22 cellular contexts compared by ENCODE assay signal in the genomic region with DNA sequence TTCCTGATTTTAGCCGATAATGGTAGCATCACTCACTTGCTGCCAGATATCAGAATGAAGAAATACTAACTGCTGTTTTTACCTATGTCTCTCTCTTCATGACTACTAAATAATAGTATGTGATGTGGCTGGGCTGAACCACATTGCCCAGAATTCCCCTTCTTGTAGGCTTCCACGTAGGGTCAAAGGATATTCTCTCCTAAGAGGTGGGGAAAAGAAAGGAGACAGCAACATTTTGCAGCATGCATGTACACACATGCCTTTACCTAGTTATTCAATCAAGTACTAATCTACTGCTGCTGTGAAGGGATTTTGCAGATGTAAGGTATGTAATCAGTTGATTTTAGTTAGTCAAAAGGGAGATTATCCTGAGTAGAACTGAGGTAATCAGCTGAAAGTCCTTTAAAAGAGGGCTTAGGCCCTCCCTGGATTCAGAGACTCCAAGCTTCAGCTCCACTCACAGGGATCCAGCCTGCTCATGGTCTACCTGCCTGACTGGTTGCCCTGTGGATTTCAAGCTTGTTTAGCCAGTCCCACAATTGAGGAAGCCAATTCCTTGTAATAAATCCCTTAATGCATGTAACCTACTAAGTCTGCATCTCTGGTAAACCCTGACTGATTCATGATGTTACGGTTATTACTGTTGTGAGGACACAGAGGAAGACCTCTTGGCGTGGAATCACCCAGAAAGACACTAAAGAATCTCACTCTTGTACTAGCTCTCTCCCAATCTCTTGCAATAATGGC. TPM values are rescaled to one million over a fixed set of nuclear protein-coding genes. Genes with fewer than 3 reads are reported as not detected.
DNase-seq lines count a peak whose midpoint lies in the region; ATAC-seq and TF ChIP-seq lines count a peak whose summit lies in the region.
"Had no signal": no experiment of that assay in that cellular context is flagged by ENCODE, and none has a peak within 500 bp of the region (broad histone marks: within the 10 kb centered on the region; RNA-seq: fewer than 3 reads in every experiment).

No MANE protein-coding gene starts in this region.

- DNase-seq in MV-4-11 (lab: John Stamatoyannopoulos, UW) (peak; percentile 16), SJSA1 (ENCODE audit: low read depth in 1 of 2, low spot score in 2 of 2) (no peak), epithelial cell of esophagus (ENCODE audit: low read depth) (peak; percentile 88), smooth muscle cell (lab: John Stamatoyannopoulos, UW; ENCODE audit: unreplicated experiment) (no peak), cerebellar nuclear complex (lab: John Stamatoyannopoulos, UW) (no peak), midbrain (lab: John Stamatoyannopoulos, UW) (no peak), A172 (ENCODE audit: low spot score) (no peak)
- DNase-seq: activated CD4-positive, alpha-beta memory T cell treated with anti-CD3 and anti-CD28 coated beads, Interleukin-2, amount 10 ng/mL, durations not matched to agents 7 days and 5 days; activated T-cell treated with anti-CD3 and anti-CD28 coated beads, Interleukin-2, amount 50 U/mL, for 1 hour; dermis blood vessel endothelial cell; GDM1; KG1; kidney; mesenchymal stem cell; natural killer cell; NCI-H2107; NCI-H748 treated with DMSO at 0.1 percent for 48 hours; stimulated activated CD4-positive, alpha-beta T cell treated with anti-CD3 and anti-CD28 coated beads, Interleukin-12 subunit alpha, Interleukin-12 subunit beta, amount 100 ng/mL, for 4 hours had no signal

- no peak for ATAC-seq in activated CD4-positive, CD25-positive, alpha-beta regulatory T cell treated with anti-CD3 and anti-CD28 coated beads, Interleukin-2, amount 50 U/mL, for 24 hours
- ATAC-seq: natural killer cell had no signal

- peak overlapping the region; percentile 28 for H3K4me2 ChIP-seq in smooth muscle cell
- H3K4me2 ChIP-seq: hepatocyte had no signal

- H3K27me3 ChIP-seq in SJSA1 (replicated peaks) (no peaks in the 10 kb centered on the region), smooth muscle cell (ENCODE audit: low read depth) (no peaks in the 10 kb centered on the region)
- H3K27me3 ChIP-seq: hepatocyte had no signal

- peaks cover 9% of the 10 kb centered on the region for H3F3A ChIP-seq in smooth muscle cell (ENCODE audit: low read depth)

- WGBS in smooth muscle cell (ENCODE audit: low lambda C conversion rate): 73% methylated on average over 4 of the region's 4 CpGs

- H3K9ac ChIP-seq in smooth muscle cell (ENCODE audit: low read depth): no peak overlapping the region

- H3K36me3 ChIP-seq in SJSA1: no peaks in the 10 kb centered on the region
- no peaks in the 10 kb centered on the region for H3K36me3 ChIP-seq in smooth muscle cell (ENCODE audit: low read depth)
- H3K36me3 ChIP-seq: thoracic aorta had no signal

- TF ChIP-seq CTCF in epithelial cell of esophagus (IDR thresholded peaks at IDR 0.05; ENCODE audit: insufficient read depth, low read depth, low read length, missing control alignments) (no peak), smooth muscle cell (IDR thresholded peaks at IDR 0.05; ENCODE audit: borderline replicate concordance, insufficient read depth, poor library complexity, severe bottlenecking) (no peak)

- H3K79me2 ChIP-seq in smooth muscle cell (ENCODE audit: low read depth): peaks cover 76% of the 10 kb centered on the region

- H3K4me1 ChIP-seq in SJSA1 (replicated peaks): peaks cover 48% of the 10 kb centered on the region
- peaks cover 15% of the 10 kb centered on the region for H3K4me1 ChIP-seq in smooth muscle cell (ENCODE audit: low read depth)

- H3K4me3 ChIP-seq in SJSA1 (no peak overlapping the region), epithelial cell of esophagus (ENCODE audit: low read length) (no peak overlapping the region), smooth muscle cell (no peak overlapping the region)
- H3K4me3 ChIP-seq: hepatocyte, thoracic aorta had no signal

- no peaks in the 10 kb centered on the region for H4K20me1 ChIP-seq in smooth muscle cell (ENCODE audit: low read depth)

- H3K9me3 ChIP-seq in SJSA1 (replicated peaks) (no peaks in the 10 kb centered on the region), smooth muscle cell (replicated peaks; ENCODE audit: low read depth) (no peaks in the 10 kb centered on the region)
- H3K9me3 ChIP-seq: thoracic aorta had no signal

- no peak overlapping the region for H2AFZ ChIP-seq in smooth muscle cell (ENCODE audit: low read depth)
- H2AFZ ChIP-seq: hepatocyte had no signal

- H3K27ac ChIP-seq in SJSA1 (peak overlapping the region; percentile 76; the same call in 1 of the 2 replicates), smooth muscle cell (ENCODE audit: low read depth) (peak overlapping the region; percentile 78)
- H3K27ac ChIP-seq: thoracic aorta had no signal

RNA-seq across cellular contexts. Expression of gene PLD1, which starts 20.4 kb away (rescaled TPM):
- total RNA-seq in SJSA1 (2014; rRNA removed; shearing (Covaris generic)): 3.3 and 21.9 TPM in 2 replicates
- total RNA-seq in smooth muscle cell: 33.8 and 36.1 TPM in 2 replicates
- 15.2 and 15.6 TPM in 2 replicates for polyA plus RNA-seq in smooth muscle cell
- total RNA-seq in A172 (2014; rRNA removed; shearing (Covaris generic)): 11.0 and 15.9 TPM in 2 replicates

RNA-seq across cellular contexts. Expression of gene TMEM212, which starts 53.2 kb away (rescaled TPM):
- not detected in 2 replicates for total RNA-seq in SJSA1 (2014; rRNA removed; shearing (Covaris generic))
- not detected in 2 replicates for total RNA-seq in smooth muscle cell
- polyA plus RNA-seq in smooth muscle cell: not detected in 2 replicates
- total RNA-seq in A172 (2014; rRNA removed; shearing (Covaris generic)): not detected in 2 replicates
- total RNA-seq: activated CD4-positive, alpha-beta memory T cell treated with anti-CD3 and anti-CD28 coated beads, Interleukin-2, amount 10 ng/mL, durations not matched to agents 7 days and 5 days; dermis blood vessel endothelial cell; hepatocyte; kidney; natural killer cell; thoracic aorta had no signal
- polyA plus RNA-seq: BJ, hepatocyte had no signal

Comparison
In these comparisons a context has a peak if more than half of its experiments do, and no peak if none do; other contexts are left out.
1. DNase-seq: peak in MV-4-11 (single experiment) and epithelial cell of esophagus (single experiment); none in SJSA1 (0 of 2), smooth muscle cell (single experiment), cerebellar nuclear complex (0 of 2), midbrain (single experiment) and A172 (single experiment).